1 cellular context compared by ENCODE assay signal in genomic region chr12:49548822-49549648, GRCh38.
TF ChIP-seq lines count a peak whose summit lies in the region.

No MANE protein-coding gene starts in this region.

TF ChIP-seq in HepG2, 621 proteins besides CTCF, POLR2A, EP300 and RAD21 (continued from another document):
- TF ChIP-seq KLF15 (CRISPR knock-in tag; IDR thresholded peaks at IDR 0.05; ENCODE audit: borderline replicate concordance) = no peak
